1 cellular context compared by ENCODE assay signal in the genomic region with DNA sequence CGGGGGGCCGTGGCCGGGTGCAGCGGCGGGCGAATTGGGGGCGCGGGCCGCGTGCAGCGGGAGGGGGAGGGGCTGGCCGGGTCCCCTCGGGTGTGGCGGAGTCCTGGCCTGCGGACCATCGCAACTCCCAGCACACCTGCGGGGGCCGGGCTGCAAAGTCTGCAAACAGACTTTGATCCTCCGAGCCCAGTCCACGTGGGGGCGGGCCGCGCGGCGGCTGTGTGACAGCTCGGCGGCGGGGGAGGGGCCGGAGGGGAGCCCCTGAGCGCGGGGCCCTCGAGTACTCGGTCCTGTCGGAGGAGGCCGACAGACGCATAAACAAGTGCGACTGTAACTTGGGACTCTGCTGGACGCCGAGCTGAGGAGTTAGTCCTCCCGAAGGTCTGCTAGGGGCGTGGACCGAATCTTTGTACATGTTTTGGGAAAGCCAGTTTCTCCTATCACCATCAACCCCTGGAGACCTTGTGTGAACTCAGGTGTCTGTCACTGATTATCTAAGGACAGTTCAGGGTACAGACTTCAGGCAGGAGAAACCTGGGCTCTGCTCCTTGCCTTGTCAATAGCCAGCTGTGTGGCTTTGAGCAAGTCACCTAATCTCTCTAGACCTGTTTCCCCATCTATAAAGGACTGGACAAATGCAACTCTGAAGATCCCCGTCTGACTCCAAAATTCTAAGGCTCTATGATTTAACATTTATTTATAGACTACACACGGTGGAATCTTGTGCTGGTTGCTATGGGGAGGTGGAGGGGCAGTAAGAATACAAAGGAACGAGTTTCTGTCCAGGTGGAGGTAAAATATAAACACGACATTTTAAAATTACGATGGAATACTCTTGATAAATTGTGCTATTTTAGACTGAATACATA.
TF ChIP-seq lines count a peak whose summit lies in the region.

No MANE protein-coding gene starts in this region.

TF ChIP-seq in K562, 482 proteins besides CTCF, POLR2A, EP300 and RAD21 (continued from another document and continues in another):
- TF ChIP-seq, protein P1, sequence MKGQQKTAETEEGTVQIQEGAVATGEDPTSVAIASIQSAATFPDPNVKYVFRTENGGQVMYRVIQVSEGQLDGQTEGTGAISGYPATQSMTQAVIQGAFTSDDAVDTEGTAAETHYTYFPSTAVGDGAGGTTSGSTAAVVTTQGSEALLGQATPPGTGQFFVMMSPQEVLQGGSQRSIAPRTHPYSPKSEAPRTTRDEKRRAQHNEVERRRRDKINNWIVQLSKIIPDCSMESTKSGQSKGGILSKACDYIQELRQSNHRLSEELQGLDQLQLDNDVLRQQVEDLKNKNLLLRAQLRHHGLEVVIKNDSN (CRISPR knock-in tag; IDR thresholded peaks at IDR 0.05): no peak
- peak; percentile 86 for TF ChIP-seq CREB1 (IDR thresholded peaks at IDR 0.05)
- peak; percentile 20; the same call in 1 of the 2 replicates for TF ChIP-seq CREB1 (CRISPR knock-in tag; IDR thresholded peaks at IDR 0.05)
- TF ChIP-seq KDM2B (CRISPR knock-in tag; IDR thresholded peaks at IDR 0.05): no peak
- peak; percentile 11 for TF ChIP-seq NEUROD1 (IDR thresholded peaks at IDR 0.05; ENCODE audit: borderline replicate concordance, low read depth, low read length, partially characterized antibody)
- no peak for TF ChIP-seq SETDB1 (IDR thresholded peaks at IDR 0.05; ENCODE audit: low read length)
- TF ChIP-seq CHD2 (IDR thresholded peaks at IDR 0.05; ENCODE audit: low read depth, low read length): no peak
- no peak for TF ChIP-seq CLOCK (CRISPR knock-in tag; IDR thresholded peaks at IDR 0.05; ENCODE audit: borderline replicate concordance)
- TF ChIP-seq IRF1 (CRISPR knock-in tag; IDR thresholded peaks at IDR 0.05; ENCODE audit: borderline replicate concordance): no peak
- TF ChIP-seq RFX7 (CRISPR knock-in tag; IDR thresholded peaks at IDR 0.05): 0 out of 2 replicates have a peak, but pooled peaks have one; percentile 3
- no peak for TF ChIP-seq ZNF431 (CRISPR knock-in tag; IDR thresholded peaks at IDR 0.05)
- peak; percentile 43 for TF ChIP-seq SUPT5H (IDR thresholded peaks at IDR 0.05)
- TF ChIP-seq ATF4 (CRISPR knock-in tag; IDR thresholded peaks at IDR 0.05): no peak
- no peak for TF ChIP-seq ZNF584 (CRISPR knock-in tag; IDR thresholded peaks at IDR 0.05; ENCODE audit: low read depth)
- no peak for TF ChIP-seq ZNF830 (CRISPR knock-in tag; IDR thresholded peaks at IDR 0.05)
- no peak for TF ChIP-seq KHSRP (IDR thresholded peaks at IDR 0.05)
- TF ChIP-seq CBFA2T3 (IDR thresholded peaks at IDR 0.05): peak; percentile 88
- TF ChIP-seq DPF2 (IDR thresholded peaks at IDR 0.05): peak; percentile 59
- TF ChIP-seq ZNF449 (CRISPR knock-in tag; IDR thresholded peaks at IDR 0.05): no peak
- TF ChIP-seq KLF10 (CRISPR knock-in tag; IDR thresholded peaks at IDR 0.05): no peak
- TF ChIP-seq TAF7 (tag; IDR thresholded peaks at IDR 0.05): 0 out of 2 replicates have a peak, but pooled peaks have one; percentile 35
- TF ChIP-seq, protein P2, sequence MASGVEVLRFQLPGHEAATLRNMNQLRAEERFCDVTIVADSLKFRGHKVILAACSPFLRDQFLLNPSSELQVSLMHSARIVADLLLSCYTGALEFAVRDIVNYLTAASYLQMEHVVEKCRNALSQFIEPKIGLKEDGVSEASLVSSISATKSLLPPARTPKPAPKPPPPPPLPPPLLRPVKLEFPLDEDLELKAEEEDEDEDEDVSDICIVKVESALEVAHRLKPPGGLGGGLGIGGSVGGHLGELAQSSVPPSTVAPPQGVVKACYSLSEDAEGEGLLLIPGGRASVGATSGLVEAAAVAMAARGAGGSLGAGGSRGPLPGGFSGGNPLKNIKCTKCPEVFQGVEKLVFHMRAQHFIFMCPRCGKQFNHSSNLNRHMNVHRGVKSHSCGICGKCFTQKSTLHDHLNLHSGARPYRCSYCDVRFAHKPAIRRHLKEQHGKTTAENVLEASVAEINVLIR (CRISPR knock-in tag; IDR thresholded peaks at IDR 0.05): no peak
- no peak for TF ChIP-seq PTBP1 (IDR thresholded peaks at IDR 0.05; ENCODE audit: low read depth, low read length)
- no peak for TF ChIP-seq ZNF586 (CRISPR knock-in tag; conservative IDR thresholded peaks at IDR 0.05)
- no peak for TF ChIP-seq HEY1 (CRISPR knock-in tag; IDR thresholded peaks at IDR 0.05; ENCODE audit: borderline replicate concordance)
- TF ChIP-seq SMC3 (conservative IDR thresholded peaks at IDR 0.05; ENCODE audit: insufficient read depth, low read depth, low read length): no peak
- no peak for TF ChIP-seq ZNF217 (CRISPR knock-in tag; IDR thresholded peaks at IDR 0.05)
- TF ChIP-seq, protein P3, sequence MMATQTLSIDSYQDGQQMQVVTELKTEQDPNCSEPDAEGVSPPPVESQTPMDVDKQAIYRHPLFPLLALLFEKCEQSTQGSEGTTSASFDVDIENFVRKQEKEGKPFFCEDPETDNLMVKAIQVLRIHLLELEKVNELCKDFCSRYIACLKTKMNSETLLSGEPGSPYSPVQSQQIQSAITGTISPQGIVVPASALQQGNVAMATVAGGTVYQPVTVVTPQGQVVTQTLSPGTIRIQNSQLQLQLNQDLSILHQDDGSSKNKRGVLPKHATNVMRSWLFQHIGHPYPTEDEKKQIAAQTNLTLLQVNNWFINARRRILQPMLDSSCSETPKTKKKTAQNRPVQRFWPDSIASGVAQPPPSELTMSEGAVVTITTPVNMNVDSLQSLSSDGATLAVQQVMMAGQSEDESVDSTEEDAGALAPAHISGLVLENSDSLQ (IDR thresholded peaks at IDR 0.05): peak; percentile 75
- no peak for TF ChIP-seq HDAC2 (IDR thresholded peaks at IDR 0.05)
- TF ChIP-seq ADNP (tag; IDR thresholded peaks at IDR 0.05): no peak
- TF ChIP-seq ZNF668 (CRISPR knock-in tag; IDR thresholded peaks at IDR 0.05): no peak
- no peak for TF ChIP-seq PRMT5 (CRISPR knock-in tag; IDR thresholded peaks at IDR 0.05)
- TF ChIP-seq CHCHD3 (CRISPR knock-in tag; IDR thresholded peaks at IDR 0.05): no peak
- TF ChIP-seq RREB1 (CRISPR knock-in tag; IDR thresholded peaks at IDR 0.05): no peak
- TF ChIP-seq GTF2B (IDR thresholded peaks at IDR 0.05; ENCODE audit: extremely low read depth, insufficient read length): no peak
- no peak; the same call in 1 of the 2 replicates for TF ChIP-seq C11orf30 (IDR thresholded peaks at IDR 0.05; ENCODE audit: low read depth)
- no peak for TF ChIP-seq RBM17 (IDR thresholded peaks at IDR 0.05; ENCODE audit: borderline replicate concordance, low read depth, low read length)
- TF ChIP-seq TCF7 (IDR thresholded peaks at IDR 0.05; ENCODE audit: borderline replicate concordance): no peak; the same call in 1 of the 2 replicates
- no peak for TF ChIP-seq NCOA4 (IDR thresholded peaks at IDR 0.05; ENCODE audit: partially characterized antibody)
- no peak for TF ChIP-seq KDM4B (IDR thresholded peaks at IDR 0.05; ENCODE audit: borderline replicate concordance in 2 of 2, low read depth in 1 of 2)
- no peak for TF ChIP-seq FOXA1 (IDR thresholded peaks at IDR 0.05; ENCODE audit: borderline replicate concordance)
- no peak for TF ChIP-seq SRSF3 (IDR thresholded peaks at IDR 0.05; ENCODE audit: insufficient read depth, low read length)
- TF ChIP-seq, protein P4, sequence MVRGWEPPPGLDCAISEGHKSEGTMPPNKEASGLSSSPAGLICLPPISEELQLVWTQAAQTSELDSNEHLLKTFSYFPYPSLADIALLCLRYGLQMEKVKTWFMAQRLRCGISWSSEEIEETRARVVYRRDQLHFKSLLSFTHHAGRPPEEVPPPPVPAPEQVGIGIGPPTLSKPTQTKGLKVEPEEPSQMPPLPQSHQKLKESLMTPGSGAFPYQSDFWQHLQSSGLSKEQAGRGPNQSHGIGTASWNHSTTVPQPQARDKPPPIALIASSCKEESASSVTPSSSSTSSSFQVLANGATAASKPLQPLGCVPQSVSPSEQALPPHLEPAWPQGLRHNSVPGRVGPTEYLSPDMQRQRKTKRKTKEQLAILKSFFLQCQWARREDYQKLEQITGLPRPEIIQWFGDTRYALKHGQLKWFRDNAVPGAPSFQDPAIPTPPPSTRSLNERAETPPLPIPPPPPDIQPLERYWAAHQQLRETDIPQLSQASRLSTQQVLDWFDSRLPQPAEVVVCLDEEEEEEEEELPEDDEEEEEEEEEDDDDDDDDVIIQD (CRISPR knock-in tag; IDR thresholded peaks at IDR 0.05): no peak
- no peak for TF ChIP-seq NR4A1 (CRISPR knock-in tag; IDR thresholded peaks at IDR 0.05)
- TF ChIP-seq NR4A1 (tag; IDR thresholded peaks at IDR 0.05): no peak
- no peak for TF ChIP-seq NELFE (IDR thresholded peaks at IDR 0.05; ENCODE audit: insufficient read depth, insufficient read length)
